1 cellular context compared by ENCODE assay signal in genomic region chr6:130997061-130997753, GRCh38.
TF ChIP-seq lines count a peak whose summit lies in the region.

No MANE protein-coding gene starts in this region.

TF ChIP-seq in HEK293, 187 proteins besides CTCF, POLR2A, EP300 and RAD21 (continued from another document):
- TF ChIP-seq ZNF449 (tag by site-specific recombination; IDR thresholded peaks at IDR 0.05) (no peak), ZNF843 (tag by site-specific recombination; IDR thresholded peaks at IDR 0.05) (0 out of 2 replicates have a peak, but pooled peaks have one; percentile 23), ZNF561 (tag by site-specific recombination; IDR thresholded peaks at IDR 0.05; ENCODE audit: borderline replicate concordance) (no peak), IKZF3 (tag by site-specific recombination; IDR thresholded peaks at IDR 0.05) (0 out of 2 replicates have a peak, but pooled peaks have one; percentile 18), ZNF791 (tag by site-specific recombination; IDR thresholded peaks at IDR 0.05) (no peak), ZNF433 (tag by site-specific recombination; IDR thresholded peaks at IDR 0.05; ENCODE audit: low read depth) (no peak), ZNF510 (tag by site-specific recombination; IDR thresholded peaks at IDR 0.05; ENCODE audit: insufficient replicate concordance) (no peak), ZXDB (tag by site-specific recombination; IDR thresholded peaks at IDR 0.05) (0 out of 2 replicates have a peak, but pooled peaks have one; percentile 24), GLIS1 (tag by site-specific recombination; IDR thresholded peaks at IDR 0.05) (peak; percentile 30; the same call in 1 of the 2 replicates), OSR2 (tag by site-specific recombination; IDR thresholded peaks at IDR 0.05) (peak; percentile 76; the same call in 1 of the 2 replicates), SP7 (tag by site-specific recombination; IDR thresholded peaks at IDR 0.05) (peak; percentile 48; the same call in 1 of the 2 replicates), PRDM6 (tag by site-specific recombination; IDR thresholded peaks at IDR 0.05) (peak; percentile 84), ZNF362 (tag by site-specific recombination; IDR thresholded peaks at IDR 0.05) (no peak), OVOL3 (tag by site-specific recombination; IDR thresholded peaks at IDR 0.05) (0 out of 2 replicates have a peak, but pooled peaks have one; percentile 47), HOXD13 (CRISPR knock-in tag; IDR thresholded peaks at IDR 0.05; ENCODE audit: borderline replicate concordance) (peak; percentile 45; the same call in 1 of the 2 replicates), MZF1 (tag by site-specific recombination; IDR thresholded peaks at IDR 0.05; ENCODE audit: borderline replicate concordance) (peak; percentile 90), ZNF501 (tag by site-specific recombination; IDR thresholded peaks at IDR 0.05) (no peak)
